ENCODE assay signal across 9 cellular contexts in the genomic region with DNA sequence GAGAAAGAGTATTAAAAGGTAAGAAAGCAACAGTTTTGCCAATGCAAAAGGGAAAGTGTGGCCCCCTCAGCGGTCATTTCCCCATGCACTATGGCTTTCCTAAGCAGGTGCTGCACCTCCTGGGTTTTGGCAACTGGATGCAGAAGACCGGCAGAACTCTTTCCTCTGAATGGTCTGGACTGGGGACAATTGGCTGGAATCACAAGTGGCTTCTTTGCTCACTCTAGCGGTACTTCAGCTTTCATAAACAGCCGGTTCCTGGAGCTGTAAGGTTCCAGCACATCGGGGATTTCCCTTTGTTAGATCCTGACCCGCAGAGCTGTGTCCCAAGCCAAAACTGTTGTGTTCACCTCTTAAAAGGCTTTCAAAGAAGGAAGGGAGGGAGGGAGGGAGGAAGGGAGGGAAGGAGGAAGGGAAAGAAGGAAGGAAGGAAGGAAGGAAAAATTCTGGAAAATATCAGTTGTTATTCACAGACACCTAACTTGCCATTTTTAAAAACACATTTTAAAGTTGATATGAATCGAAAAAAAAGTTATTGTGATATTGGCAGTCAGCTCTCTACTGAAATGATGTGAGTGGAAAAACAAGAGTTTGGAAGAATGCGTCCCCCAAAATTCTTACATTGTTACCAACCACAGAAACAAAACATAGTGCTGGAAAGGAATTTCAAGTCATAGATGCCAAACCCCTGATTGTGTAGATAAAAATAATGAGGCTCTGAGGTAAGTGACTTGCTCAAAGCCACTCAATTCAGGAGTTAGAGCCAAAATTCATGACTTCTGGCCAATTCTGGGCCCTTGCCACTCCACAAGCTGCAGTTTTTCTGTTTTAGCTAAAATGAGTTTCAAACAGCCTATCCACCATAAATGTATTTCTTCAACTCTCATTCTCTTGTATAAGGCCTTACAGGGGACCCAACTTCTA.
DNase-seq lines count a peak whose midpoint lies in the region; TF ChIP-seq lines count a peak whose summit lies in the region.
"Had no signal": no experiment of that assay in that cellular context is flagged by ENCODE, and none has a peak within 500 bp of the region (broad histone marks: within the 10 kb centered on the region; RNA-seq: fewer than 3 reads in every experiment).

No MANE protein-coding gene starts in this region.

- H3F3A ChIP-seq in SK-N-SH (replicated peaks; ENCODE audit: insufficient read depth): peaks cover 39% of the 10 kb centered on the region

- POLR2A ChIA-PET in SK-N-SH (lab: Yijun Ruan, JAX): no interaction called here

- peak overlapping the region; percentile 44 to 59; a peak in 3 of 4 replicates for H3K4me3 ChIP-seq in SK-N-SH (ENCODE audit: low read depth in 2 of 2, low read length in 1 of 2)
- peak overlapping the region; percentile 58 for H3K4me3 ChIP-seq in fibroblast of villous mesenchyme (ENCODE audit: low read depth, low read length)
- no peak overlapping the region for H3K4me3 ChIP-seq in prostate gland

- H3K27me3 ChIP-seq in SK-N-SH (ENCODE audit: insufficient read depth) (no peaks in the 10 kb centered on the region), prostate gland (replicated peaks; ENCODE audit: insufficient read depth) (no peaks in the 10 kb centered on the region)

- CTCF ChIA-PET in SK-N-SH (lab: Yijun Ruan, JAX): interaction anchor here (1.0 kb wide), 2 partner anchors 9 to 74 kb away, joined by 3 to 6 read pairs; no protein-coding TSS in a partner anchor

- peak overlapping the region; percentile 76 for H3K4me2 ChIP-seq in SK-N-SH

- DNase-seq in ELF-1 (ENCODE audit: low read depth, low spot score) (peak; percentile 44), SK-N-SH (no peak), fibroblast of villous mesenchyme (ENCODE audit: low read depth) (peak; percentile 79), prostate gland (ENCODE audit: low spot score) (peak; percentile 45), SHP77 (lab: John Stamatoyannopoulos, UW) (no peak), DMS 273 (lab: John Stamatoyannopoulos, UW; ENCODE audit: unreplicated experiment) (no peak), HuH-7.5 (ENCODE audit: low spot score) (no peak), NCI-H128 (lab: John Stamatoyannopoulos, UW; ENCODE audit: unreplicated experiment) (no peak)

- H3K4me1 ChIP-seq in SK-N-SH (ENCODE audit: control insufficient read depth in 1 of 2, insufficient read depth in 2 of 2, low read depth in 1 of 2, low read length in 1 of 2) (peaks cover 0 to 62% of the 10 kb centered on the region in 2 experiments; a peak in 3 of 4 replicates), prostate gland (replicated peaks) (no peaks in the 10 kb centered on the region)

- H2AFZ ChIP-seq in SK-N-SH (ENCODE audit: low read depth): no peak overlapping the region

- no peaks in the 10 kb centered on the region for H3K9me3 ChIP-seq in SK-N-SH
- no peaks in the 10 kb centered on the region for H3K9me3 ChIP-seq in prostate gland
- H3K9me3 ChIP-seq: neutrophil had no signal

- H3K27ac ChIP-seq in SK-N-SH (ENCODE audit: low read depth in 2 of 2, low read length in 1 of 2): peak overlapping the region; percentile 88 to 98
- no peak overlapping the region for H3K27ac ChIP-seq in prostate gland
- H3K27ac ChIP-seq: neutrophil had no signal

- peaks cover 78% of the 10 kb centered on the region for H3K79me2 ChIP-seq in SK-N-SH (ENCODE audit: insufficient read depth)

- no peak for TF ChIP-seq RAD21 in SK-N-SH (IDR thresholded peaks at IDR 0.05; ENCODE audit: low read length)

- H3K36me3 ChIP-seq in SK-N-SH (replicated peaks in 1 of 2; ENCODE audit: control insufficient read depth in 1 of 2, insufficient read depth in 2 of 2, low read length in 1 of 2) (peaks cover 7 to 53% of the 10 kb centered on the region in 2 experiments), prostate gland (no peaks in the 10 kb centered on the region)
- H3K36me3 ChIP-seq: neutrophil had no signal

- no peaks in the 10 kb centered on the region for H3K9me2 ChIP-seq in SK-N-SH

- no peak for TF ChIP-seq POLR2A in prostate gland (IDR thresholded peaks at IDR 0.05)

- no peaks in the 10 kb centered on the region for H4K20me1 ChIP-seq in SK-N-SH (ENCODE audit: insufficient read depth)

- TF ChIP-seq CTCF in SK-N-SH (IDR thresholded peaks at IDR 0.05): no peak
- TF ChIP-seq CTCF in fibroblast of villous mesenchyme (IDR thresholded peaks at IDR 0.05; ENCODE audit: insufficient read depth, low read depth, low read length): no peak
- no peak for TF ChIP-seq CTCF in prostate gland (IDR thresholded peaks at IDR 0.05)

- intact Hi-C loops in prostate gland (cut with DNase I): no loop called here

- peak in 1 of 2 experiments; percentile 98; a peak in 2 of 4 replicates for TF ChIP-seq EP300 in SK-N-SH (IDR thresholded peaks at IDR 0.05; ENCODE audit: borderline replicate concordance in 1 of 2, low read depth in 1 of 2, low read length in 1 of 2)

- 2% methylated on average over 8 of the region's 8 CpGs for WGBS in SK-N-SH (ENCODE audit: low lambda C conversion rate)
- 16% methylated on average over 8 of the region's 8 CpGs for WGBS in prostate gland

- H3K9ac ChIP-seq in SK-N-SH: peak overlapping the region; percentile 85

TF ChIP-seq in SK-N-SH, 30 proteins besides CTCF, POLR2A, EP300 and RAD21 (continues in another document):
- TF ChIP-seq FOXM1 (IDR thresholded peaks at IDR 0.05; ENCODE audit: low read depth) (peak; percentile 95), EZH2phosphoT487 (IDR thresholded peaks at IDR 0.05; ENCODE audit: borderline replicate concordance, low read depth) (no peak), RXRA (IDR thresholded peaks at IDR 0.05; ENCODE audit: borderline replicate concordance, low read depth) (peak; percentile 86; the same call in 1 of the 2 replicates), MEF2A (IDR thresholded peaks at IDR 0.05; ENCODE audit: borderline replicate concordance, low read depth) (peak; percentile 92), USF2 (IDR thresholded peaks at IDR 0.05; ENCODE audit: borderline replicate concordance, low read depth, low read length) (no peak), NRF1 (IDR thresholded peaks at IDR 0.05; ENCODE audit: low read depth, low read length) (no peak), TAF1 (IDR thresholded peaks at IDR 0.05; ENCODE audit: borderline replicate concordance, low read depth, low read length) (0 out of 2 replicates have a peak, but pooled peaks have one; percentile 25), FOSL2 (IDR thresholded peaks at IDR 0.05; ENCODE audit: borderline replicate concordance, low read depth) (peak; percentile 75), POLR2AphosphoS5 (IDR thresholded peaks at IDR 0.05; ENCODE audit: low read depth, low read length) (peak; percentile 15), JUND (IDR thresholded peaks at IDR 0.05) (peak; percentile 83), TEAD4 (IDR thresholded peaks at IDR 0.05; ENCODE audit: borderline replicate concordance, insufficient read depth) (peak; percentile 97), ELF1 (IDR thresholded peaks at IDR 0.05) (no peak)
- TF ChIP-seq, protein P1, sequence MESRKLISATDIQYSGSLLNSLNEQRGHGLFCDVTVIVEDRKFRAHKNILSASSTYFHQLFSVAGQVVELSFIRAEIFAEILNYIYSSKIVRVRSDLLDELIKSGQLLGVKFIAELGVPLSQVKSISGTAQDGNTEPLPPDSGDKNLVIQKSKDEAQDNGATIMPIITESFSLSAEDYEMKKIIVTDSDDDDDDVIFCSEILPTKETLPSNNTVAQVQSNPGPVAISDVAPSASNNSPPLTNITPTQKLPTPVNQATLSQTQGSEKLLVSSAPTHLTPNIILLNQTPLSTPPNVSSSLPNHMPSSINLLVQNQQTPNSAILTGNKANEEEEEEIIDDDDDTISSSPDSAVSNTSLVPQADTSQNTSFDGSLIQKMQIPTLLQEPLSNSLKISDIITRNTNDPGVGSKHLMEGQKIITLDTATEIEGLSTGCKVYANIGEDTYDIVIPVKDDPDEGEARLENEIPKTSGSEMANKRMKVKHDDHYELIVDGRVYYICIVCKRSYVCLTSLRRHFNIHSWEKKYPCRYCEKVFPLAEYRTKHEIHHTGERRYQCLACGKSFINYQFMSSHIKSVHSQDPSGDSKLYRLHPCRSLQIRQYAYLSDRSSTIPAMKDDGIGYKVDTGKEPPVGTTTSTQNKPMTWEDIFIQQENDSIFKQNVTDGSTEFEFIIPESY (IDR thresholded peaks at IDR 0.05; ENCODE audit: borderline replicate concordance, low read depth): no peak
- TF ChIP-seq, protein P2, sequence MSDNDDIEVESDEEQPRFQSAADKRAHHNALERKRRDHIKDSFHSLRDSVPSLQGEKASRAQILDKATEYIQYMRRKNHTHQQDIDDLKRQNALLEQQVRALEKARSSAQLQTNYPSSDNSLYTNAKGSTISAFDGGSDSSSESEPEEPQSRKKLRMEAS (IDR thresholded peaks at IDR 0.05; ENCODE audit: low read depth): peak; percentile 67
- TF ChIP-seq, protein P3, sequence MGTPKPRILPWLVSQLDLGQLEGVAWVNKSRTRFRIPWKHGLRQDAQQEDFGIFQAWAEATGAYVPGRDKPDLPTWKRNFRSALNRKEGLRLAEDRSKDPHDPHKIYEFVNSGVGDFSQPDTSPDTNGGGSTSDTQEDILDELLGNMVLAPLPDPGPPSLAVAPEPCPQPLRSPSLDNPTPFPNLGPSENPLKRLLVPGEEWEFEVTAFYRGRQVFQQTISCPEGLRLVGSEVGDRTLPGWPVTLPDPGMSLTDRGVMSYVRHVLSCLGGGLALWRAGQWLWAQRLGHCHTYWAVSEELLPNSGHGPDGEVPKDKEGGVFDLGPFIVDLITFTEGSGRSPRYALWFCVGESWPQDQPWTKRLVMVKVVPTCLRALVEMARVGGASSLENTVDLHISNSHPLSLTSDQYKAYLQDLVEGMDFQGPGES (IDR thresholded peaks at IDR 0.05; ENCODE audit: low read depth, low read length): no peak

Comparison
In these comparisons a context has a peak if more than half of its experiments do, and no peak if none do; other contexts are left out.
1. DNase-seq: peak in ELF-1 (single experiment), fibroblast of villous mesenchyme (single experiment) and prostate gland (single experiment); none in SK-N-SH (single experiment), SHP77 (0 of 2), DMS 273 (single experiment), HuH-7.5 (single experiment) and NCI-H128 (single experiment).
2. H3K27ac ChIP-seq: peak in SK-N-SH (2 of 2); none in prostate gland (0 of 2).
3. H3K4me3 ChIP-seq: peak in SK-N-SH (2 of 2) and fibroblast of villous mesenchyme (single experiment); none in prostate gland (0 of 2).